In genomic region chr6:64727075-64727474, GRCh38 we compare ENCODE assay signal across 29 cellular contexts.
"Had no signal": no experiment of that assay in that cellular context is flagged by ENCODE, and none has a peak within 500 bp of the region (broad histone marks: within the 10 kb centered on the region; RNA-seq: fewer than 3 reads in every experiment).

No MANE protein-coding gene starts in this region.

- ATAC-seq: stimulated activated effector memory CD8-positive, alpha-beta T cell treated with anti-CD3 and anti-CD28 coated beads, Interleukin-12 subunit alpha, Interleukin-12 subunit beta, amount 100 ng/mL, for 72 hours; stimulated activated memory B cell treated with anti-CD40 and anti-IgM and Interleukin-4, amounts not matched to agents 10 μg/mL and 1 μg/mL and 100 μg/mL, for 72 hours; stimulated activated naive B cell treated with anti-CD40 and anti-IgM and Interleukin-4, amounts not matched to agents 10 μg/mL and 1 μg/mL and 100 μg/mL, for 72 hours; stimulated activated naive CD8-positive, alpha-beta T cell treated with anti-CD3 and anti-CD28 coated beads, Interleukin-15, amount 100 ng/mL, for 72 hours; stimulated activated naive CD8-positive, alpha-beta T cell treated with anti-CD3 and anti-CD28 coated beads, Interleukin-15, Interleukin-2, amounts not matched to agents 100 U/mL and 50 U/mL, for 24 hours; upper lobe of right lung had no signal

- H3K36me3 Mint-ChIP-seq: stimulated activated effector memory CD8-positive, alpha-beta T cell treated with anti-CD3 and anti-CD28 coated beads, Interleukin-12 subunit alpha, Interleukin-12 subunit beta, amount 100 ng/mL, for 72 hours; stimulated activated memory B cell treated with anti-CD40 and anti-IgM and Interleukin-4, amounts not matched to agents 10 μg/mL and 1 μg/mL and 100 μg/mL, for 72 hours; stimulated activated naive B cell treated with anti-CD40 and anti-IgM and Interleukin-4, amounts not matched to agents 10 μg/mL and 1 μg/mL and 100 μg/mL, for 72 hours had no signal

- H3K27ac ChIP-seq: stomach, suprapubic skin, testis, thoracic aorta, thyroid gland, tibial artery, tibial nerve, transverse colon, upper lobe of left lung, upper lobe of right lung, uterus, vagina had no signal

- H3K9me3 ChIP-seq: suprapubic skin, testis, thoracic aorta, thyroid gland, transverse colon, upper lobe of left lung, upper lobe of right lung, uterus, vagina had no signal

- H3K27me3 Mint-ChIP-seq: stimulated activated memory B cell treated with anti-CD40 and anti-IgM and Interleukin-4, amounts not matched to agents 10 μg/mL and 1 μg/mL and 100 μg/mL, for 72 hours; stimulated activated naive B cell treated with anti-CD40 and anti-IgM and Interleukin-4, amounts not matched to agents 10 μg/mL and 1 μg/mL and 100 μg/mL, for 72 hours; stimulated activated naive CD8-positive, alpha-beta T cell treated with anti-CD3 and anti-CD28 coated beads, Interleukin-15, amount 100 ng/mL, for 72 hours; stimulated activated naive CD8-positive, alpha-beta T cell treated with anti-CD3 and anti-CD28 coated beads, Interleukin-15, Interleukin-2, amounts not matched to agents 100 ng/mL and 50 ng/mL, for 24 hours; type B pancreatic cell had no signal

- H3K27ac Mint-ChIP-seq: stimulated activated effector memory CD8-positive, alpha-beta T cell treated with anti-CD3 and anti-CD28 coated beads, Interleukin-12 subunit alpha, Interleukin-12 subunit beta, amount 100 ng/mL, for 72 hours; stimulated activated memory B cell treated with anti-CD40 and anti-IgM and Interleukin-4, amounts not matched to agents 10 μg/mL and 1 μg/mL and 100 μg/mL, for 72 hours; stimulated activated naive B cell treated with anti-CD40 and anti-IgM and Interleukin-4, amounts not matched to agents 10 μg/mL and 1 μg/mL and 100 μg/mL, for 72 hours; stimulated activated naive CD8-positive, alpha-beta T cell treated with anti-CD3 and anti-CD28 coated beads, Interleukin-15, amount 100 ng/mL, for 72 hours; stimulated activated naive CD8-positive, alpha-beta T cell treated with anti-CD3 and anti-CD28 coated beads, Interleukin-15, Interleukin-2, amounts not matched to agents 100 ng/mL and 50 ng/mL, for 24 hours; type B pancreatic cell had no signal

- H3K4me1 Mint-ChIP-seq: stimulated activated effector memory CD8-positive, alpha-beta T cell treated with anti-CD3 and anti-CD28 coated beads, Interleukin-12 subunit alpha, Interleukin-12 subunit beta, amount 100 ng/mL, for 72 hours; stimulated activated memory B cell treated with anti-CD40 and anti-IgM and Interleukin-4, amounts not matched to agents 10 μg/mL and 1 μg/mL and 100 μg/mL, for 72 hours; stimulated activated naive B cell treated with anti-CD40 and anti-IgM and Interleukin-4, amounts not matched to agents 10 μg/mL and 1 μg/mL and 100 μg/mL, for 72 hours; stimulated activated naive CD8-positive, alpha-beta T cell treated with anti-CD3 and anti-CD28 coated beads, Interleukin-15, amount 100 ng/mL, for 72 hours had no signal

- DNase-seq: stimulated activated CD4-positive, alpha-beta T cell treated with anti-CD3 and anti-CD28 coated beads, Interleukin-2, amount 100 ng/mL, for 48 hours; stimulated activated CD4-positive, alpha-beta T cell treated with anti-CD3 and anti-CD28 coated beads, Interleukin-4, amount 100 ng/mL, for 1 hour; stimulated activated CD4-positive, alpha-beta T cell treated with anti-CD3 and anti-CD28 coated beads, Interleukin-4, amount 100 ng/mL, for 24 hours; stimulated activated CD4-positive, alpha-beta T cell treated with anti-CD3 and anti-CD28 coated beads, Interleukin-4, amount 100 ng/mL, for 4 hours; stimulated activated CD8-positive, alpha-beta memory T cell treated with anti-CD3 and anti-CD28 coated beads, Interleukin-4, amount 100 ng/mL, for 48 hours; stimulated activated naive B cell treated with anti-CD40 and anti-IgM and Interleukin-4, amounts not matched to agents 10 μg/mL and 1 μg/mL and 100 μg/mL, for 72 hours; stimulated activated naive CD4-positive, alpha-beta T cell; stimulated activated naive CD4-positive, alpha-beta T cell treated with Interleukin-2 at 50 U/mL for 16 hours; stimulated activated naive CD8-positive, alpha-beta T cell treated with anti-CD3 and anti-CD28 coated beads, Interleukin-15, amount 100 ng/mL, for 72 hours; stimulated activated naive CD8-positive, alpha-beta T cell treated with anti-CD3 and anti-CD28 coated beads, Interleukin-15, Interleukin-2, amounts not matched to agents 100 U/mL and 50 U/mL, for 24 hours; stomach; substantia nigra; testis; thyroid gland; tibial artery; transverse colon; trophoblast cell; upper lobe of left lung; upper lobe of right lung; uterus had no signal

- H3K4me3 ChIP-seq: stomach, suprapubic skin, testis, thoracic aorta, thyroid gland, tibial artery, tibial nerve, transverse colon, upper lobe of left lung, upper lobe of right lung, uterus, vagina had no signal

- H3K27me3 ChIP-seq: stomach, suprapubic skin, testis, thyroid gland, tibial artery, tibial nerve, transverse colon, upper lobe of left lung, upper lobe of right lung, uterus, vagina had no signal

- FAIRE-seq: urothelium cell line had no signal

- H3K36me3 ChIP-seq: stomach, suprapubic skin, thoracic aorta, thyroid gland, tibial artery, tibial nerve, transverse colon, upper lobe of left lung, upper lobe of right lung, uterus, vagina had no signal

- H3K4me1 ChIP-seq: stomach, suprapubic skin, testis, thyroid gland, tibial artery, tibial nerve, transverse colon, upper lobe of left lung, upper lobe of right lung, uterus, vagina had no signal

- H3K4me3 Mint-ChIP-seq: stimulated activated effector memory CD8-positive, alpha-beta T cell treated with anti-CD3 and anti-CD28 coated beads, Interleukin-12 subunit alpha, Interleukin-12 subunit beta, amount 100 ng/mL, for 72 hours; stimulated activated memory B cell treated with anti-CD40 and anti-IgM and Interleukin-4, amounts not matched to agents 10 μg/mL and 1 μg/mL and 100 μg/mL, for 72 hours; stimulated activated naive B cell treated with anti-CD40 and anti-IgM and Interleukin-4, amounts not matched to agents 10 μg/mL and 1 μg/mL and 100 μg/mL, for 72 hours; stimulated activated naive CD8-positive, alpha-beta T cell treated with anti-CD3 and anti-CD28 coated beads, Interleukin-15, amount 100 ng/mL, for 72 hours; stimulated activated naive CD8-positive, alpha-beta T cell treated with anti-CD3 and anti-CD28 coated beads, Interleukin-15, Interleukin-2, amounts not matched to agents 100 ng/mL and 50 ng/mL, for 24 hours; type B pancreatic cell had no signal
